In genomic region chr11:131195801-131196517, GRCh38 we compare ENCODE assay signal across 13 cellular contexts.
DNase-seq lines count a peak whose midpoint lies in the region; ATAC-seq and TF ChIP-seq lines count a peak whose summit lies in the region.
"Had no signal": no experiment of that assay in that cellular context is flagged by ENCODE, and none has a peak within 500 bp of the region (broad histone marks: within the 10 kb centered on the region; RNA-seq: fewer than 3 reads in every experiment).

No MANE protein-coding gene starts in this region.

- WGBS in ovary, 3 donors, result 9 to 10% (median 10%) methylated on average over 10 of the region's 10 CpGs

- no peak for ATAC-seq in GM19035 (IDR thresholded peaks at IDR 0.05; ENCODE audit: unreplicated experiment)
- ATAC-seq: stimulated activated naive CD8-positive, alpha-beta T cell treated with anti-CD3 and anti-CD28 coated beads, Interleukin-15, amount 100 ng/mL, for 72 hours had no signal

- H3K4me3 ChIP-seq in fibroblast of lung (replicated peaks in 1 of 4; ENCODE audit: control extremely low read depth in 1 of 4, insufficient read depth in 1 of 4, low read depth in 3 of 4, low read length in 4 of 4), result no peak overlapping the region
- peak overlapping the region; percentile 18 for H3K4me3 ChIP-seq in ovary

- TF ChIP-seq CTCF in fibroblast of lung (conservative IDR thresholded peaks at IDR 0.05 in 1 of 2, IDR thresholded peaks at IDR 0.05 in 1 of 2; ENCODE audit: low read depth in 1 of 2, low read length in 2 of 2) (no peak), ovary (IDR thresholded peaks at IDR 0.05) (no peak)

- H3K4me1 ChIP-seq in fibroblast of lung (ENCODE audit: control insufficient read depth, extremely low read depth, insufficient read depth, low read length), result no peaks in the 10 kb centered on the region
- H3K4me1 ChIP-seq in ovary (ENCODE audit: insufficient read depth), result peaks cover 2% of the 10 kb centered on the region

- no peaks in the 10 kb centered on the region for H4K20me1 ChIP-seq in fibroblast of lung (ENCODE audit: control insufficient read depth, extremely low read depth, insufficient read depth, low read length)

- no peak for TF ChIP-seq EP300 in ovary (IDR thresholded peaks at IDR 0.05)

- no peak overlapping the region for H3K9ac ChIP-seq in fibroblast of lung (ENCODE audit: insufficient read depth, low read length)

- DNase-seq in EL (peak; percentile 43), NCI-H446 (lab: John Stamatoyannopoulos, UW) (peak; percentile 84 to 96), fibroblast of lung (ENCODE audit: low read depth in 2 of 2) (peak; percentile 40 to 50), ovary (peak; percentile 20 to 61 (median 42)), islet precursor cell (no peak), NCI-H526 (lab: John Stamatoyannopoulos, UW) (no peak), GDM1 (lab: John Stamatoyannopoulos, UW) (no peak)
- DNase-seq: activated naive CD4-positive, alpha-beta T cell treated with anti-CD3 and anti-CD28 coated beads, Interleukin-2, amount 10 ng/mL, durations not matched to agents 7 days and 5 days; Calu3; NCI-H187 treated with DMSO at 0.1 percent for 48 hours; stimulated activated naive CD8-positive, alpha-beta T cell treated with anti-CD3 and anti-CD28 coated beads, Interleukin-15, amount 100 ng/mL, for 72 hours; T-helper 9 cell had no signal

- H3K9me3 ChIP-seq in fibroblast of lung (ENCODE audit: control insufficient read depth, insufficient read depth, low read depth, low read length) (no peaks in the 10 kb centered on the region), ovary (no peaks in the 10 kb centered on the region)

- H3K27me3 ChIP-seq in fibroblast of lung (ENCODE audit: control insufficient read depth, insufficient read depth, low read length) (no peaks in the 10 kb centered on the region), ovary (no peaks in the 10 kb centered on the region)

- no peak for TF ChIP-seq POLR2A in ovary (IDR thresholded peaks at IDR 0.05)

- H3K36me3 ChIP-seq in fibroblast of lung (ENCODE audit: control insufficient read depth, insufficient read depth, low read length) (no peaks in the 10 kb centered on the region), ovary (no peaks in the 10 kb centered on the region)

- no peak overlapping the region for H3K27ac ChIP-seq in fibroblast of lung (ENCODE audit: insufficient read depth, low read length)
- H3K27ac ChIP-seq in ovary, result no peak overlapping the region

- H3K4me2 ChIP-seq in fibroblast of lung (ENCODE audit: extremely low read depth, insufficient read depth, low read length), result no peak overlapping the region

- no peaks in the 10 kb centered on the region for H3K79me2 ChIP-seq in fibroblast of lung (ENCODE audit: control insufficient read depth, insufficient read depth, low read length)

- H2AFZ ChIP-seq in fibroblast of lung (ENCODE audit: low read length), result no peak overlapping the region

- intact Hi-C loops in ovary (cut with DNase I), result no loop called here

Comparison
In these comparisons a context has a peak if more than half of its experiments do, and no peak if none do; other contexts are left out.
1. DNase-seq: peak in EL (single experiment), NCI-H446 (2 of 2), fibroblast of lung (2 of 2) and ovary (5 of 5); none in islet precursor cell (single experiment), NCI-H526 (0 of 2) and GDM1 (single experiment).